8 cellular contexts compared by ENCODE assay signal in genomic region chr3:126752303-126753190, GRCh38. TPM values are rescaled to one million over a fixed set of nuclear protein-coding genes. Genes with fewer than 3 reads are reported as not detected.
DNase-seq lines count a peak whose midpoint lies in the region; ATAC-seq and TF ChIP-seq lines count a peak whose summit lies in the region.

No MANE protein-coding gene starts in this region.

- no peak overlapping the region for H3K27ac ChIP-seq in CD8-positive, alpha-beta memory T cell (ENCODE audit: low read depth, low read length)
- H3K27ac ChIP-seq in brain microvascular endothelial cell (no peak overlapping the region), spleen (no peak overlapping the region)

- peak; percentile 5 to 62 (median 17) for DNase-seq in CD8-positive, alpha-beta memory T cell
- DNase-seq in NCI-H1105 treated with DMSO at 0.1 percent for 48 hours (lab: John Stamatoyannopoulos, UW) (peak; percentile 73), T-helper 1 cell (peak in 4 of 5 donors; percentile 5 to 47 (median 16)), brain microvascular endothelial cell (peak; percentile 70), iPS-NIHi11 (ENCODE audit: low spot score) (peak; percentile 83), spleen (peak; percentile 88)

- H3K27ac Mint-ChIP-seq in CD8-positive, alpha-beta memory T cell, result peak overlapping the region in 1 of 8 donors; percentile 51

- no peak overlapping the region for H3K4me3 ChIP-seq in CD8-positive, alpha-beta memory T cell (ENCODE audit: low read length)
- H3K4me3 ChIP-seq in brain microvascular endothelial cell (ENCODE audit: low read depth, low read length) (no peak overlapping the region), spleen (no peak overlapping the region)

- H3K36me3 Mint-ChIP-seq in CD8-positive, alpha-beta memory T cell, result peaks cover 0 to 3% (median 0%) of the 10 kb centered on the region in 3 donors

- no peak overlapping the region for H3K4me3 Mint-ChIP-seq in CD8-positive, alpha-beta memory T cell

- TF ChIP-seq POLR2A in spleen (IDR thresholded peaks at IDR 0.05), result no peak

- no peaks in the 10 kb centered on the region for H3K27me3 ChIP-seq in CD8-positive, alpha-beta memory T cell (ENCODE audit: insufficient read depth, low read length, poor library complexity, severe bottlenecking)
- H3K27me3 ChIP-seq in brain microvascular endothelial cell (replicated peaks) (no peaks in the 10 kb centered on the region), spleen (replicated peaks in 1 of 7) (no peaks in the 10 kb centered on the region)

- CTCF ChIA-PET in CD8-positive, alpha-beta memory T cell (lab: Charles Lee), result interaction anchor here (0.7 to 1.3 kb wide), 3 partner anchors 70 to 795 kb away, joined by 3 read pairs; no protein-coding TSS in a partner anchor

- POLR2A ChIA-PET in CD8-positive, alpha-beta memory T cell (lab: Charles Lee), result no interaction called here

- peak; percentile 97 for TF ChIP-seq CTCF in brain microvascular endothelial cell (IDR thresholded peaks at IDR 0.05; ENCODE audit: low read depth, low read length, missing control alignments)
- TF ChIP-seq CTCF in spleen (IDR thresholded peaks at IDR 0.05 in 8 of 11, conservative IDR thresholded peaks at IDR 0.05 in 3 of 11), result peak; percentile 62 to 89 (median 75)

- in situ Hi-C loops in brain microvascular endothelial cell (cut with HindIII; ENCODE audit: low pct_ligation_motif_present, low sequenced_read_pairs), result no loop called here

- no peaks in the 10 kb centered on the region for H3K36me3 ChIP-seq in CD8-positive, alpha-beta memory T cell (ENCODE audit: insufficient read depth, low read length)
- H3K36me3 ChIP-seq in brain microvascular endothelial cell (replicated peaks) (no peaks in the 10 kb centered on the region), spleen (no peaks in the 10 kb centered on the region)

- no peaks in the 10 kb centered on the region for H3K4me1 ChIP-seq in CD8-positive, alpha-beta memory T cell (ENCODE audit: insufficient read depth, low read length)
- peaks cover 0 to 11% (median 0%) of the 10 kb centered on the region in 6 donors for H3K4me1 ChIP-seq in spleen

- 54 to 64% (median 62%) methylated on average over 14 to 15 of the region's 15 CpGs for WGBS in spleen, 5 donors

- intact Hi-C loops in spleen (cut with DNase I; ENCODE audit: low total_unique reads), result loop anchor here (5.0 kb wide), 3 partner anchors 230 to 795 kb away; partner anchors contain the start of gene PLXNA1

- no peaks in the 10 kb centered on the region for H3K9me3 Mint-ChIP-seq in CD8-positive, alpha-beta memory T cell

- H3K9me3 ChIP-seq in CD8-positive, alpha-beta memory T cell (ENCODE audit: low read length), result no peaks in the 10 kb centered on the region
- H3K9me3 ChIP-seq in spleen, result no peaks in the 10 kb centered on the region

- H3K4me1 Mint-ChIP-seq in CD8-positive, alpha-beta memory T cell, result peaks cover 9 to 11% (median 9%) of the 10 kb centered on the region in 3 donors

- ATAC-seq in GM21423 (IDR thresholded peaks at IDR 0.05; ENCODE audit: unreplicated experiment), result peak; percentile 62
- no peak for ATAC-seq in GM21528 (IDR thresholded peaks at IDR 0.05; ENCODE audit: low FRiP score, unreplicated experiment)

- peaks cover 0 to 1% of the 10 kb centered on the region in 2 donors for H3K27me3 Mint-ChIP-seq in CD8-positive, alpha-beta memory T cell

RNA-seq across cellular contexts. Expression of gene CHCHD6, which starts 48.5 kb away (rescaled TPM):
- total RNA-seq in CD8-positive, alpha-beta memory T cell, result 10 to 100 TPM; 15.0 to 16.7 TPM
- 12.0 TPM for polyA plus RNA-seq in CD8-positive, alpha-beta memory T cell
- total RNA-seq in spleen, result 10 to 100 TPM in 4 of 7 donors, 1 to 10 TPM in 3; 6.3 to 14.6 (median 10.3) TPM
- polyA plus RNA-seq in spleen, result 10 to 100 TPM; 13.1 to 39.1 (median 17.9) TPM

Comparison
In these comparisons a context has a peak if more than half of its experiments do, and no peak if none do; other contexts are left out.
1. DNase-seq: peak in every context shown above with its lines; median percentile 88 in spleen; 83 in iPS-NIHi11; 73 in NCI-H1105 treated with DMSO at 0.1 percent for 48 hours; 70 in brain microvascular endothelial cell; 17 in CD8-positive, alpha-beta memory T cell; 16 in T-helper 1 cell.